Comparison of ENCODE assay signal across 19 cellular contexts in the genomic region with DNA sequence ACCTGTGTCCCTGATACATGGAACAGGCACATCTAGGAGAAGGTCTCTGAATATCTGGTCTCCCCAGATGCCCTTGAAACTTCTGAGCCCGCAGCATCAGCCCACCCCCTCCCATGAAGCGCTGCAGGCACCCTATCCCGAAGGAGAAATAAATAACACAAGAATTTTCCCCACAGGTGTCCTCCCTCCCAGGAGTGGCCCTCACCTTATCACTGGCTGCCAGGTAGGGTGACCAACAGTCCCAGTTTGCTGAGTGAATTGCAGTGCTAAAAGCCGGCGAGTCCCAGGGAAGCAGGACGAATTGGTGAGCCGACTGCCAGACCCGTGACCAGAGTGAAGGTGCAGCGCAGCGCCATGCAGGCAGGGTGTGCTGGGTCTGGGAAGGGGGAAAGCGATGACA. TPM values are rescaled to one million over a fixed set of nuclear protein-coding genes. Genes with fewer than 3 reads are reported as not detected.
"Had no signal": no experiment of that assay in that cellular context is flagged by ENCODE, and none has a peak within 500 bp of the region (broad histone marks: within the 10 kb centered on the region; RNA-seq: fewer than 3 reads in every experiment).

No MANE protein-coding gene starts in this region.

RNA-seq across cellular contexts. Expression of a gene that starts 15.7 kb away (rescaled TPM):
- total RNA-seq: activated naive CD4-positive, alpha-beta T cell treated with anti-CD3 and anti-CD28 coated beads for 36 hours; activated naive CD4-positive, alpha-beta T cell treated with anti-CD3 and anti-CD28 coated beads, Interleukin-2, amount 50 U/mL, for 72 hours; activated naive CD8-positive, alpha-beta T cell treated with anti-CD3 and anti-CD28 coated beads for 36 hours; activated naive CD8-positive, alpha-beta T cell treated with anti-CD3 and anti-CD28 coated beads, Interleukin-2, amount 10 ng/mL, durations not matched to agents 7 days and 5 days; activated T-cell treated with anti-CD3 and anti-CD28 coated beads, Interleukin-2, amount 50 U/mL, for 4 hours; activated T-cell treated with anti-CD3 and anti-CD28 coated beads, Interleukin-2, amount 50 U/mL, for 72 hours; activated T-helper 1 cell treated with anti-CD3 and anti-CD28 coated beads, Interleukin-12 subunit alpha, Interleukin-12 subunit beta, Interleukin-2, Interleukin-4 antibody, amounts not matched to agents 30 ng/mL and 10 ng/mL and 1 ng/mL, durations not matched to agents 14 hours and 24 hours and 36 hours; activated T-helper 17 cell treated with anti-CD3 and anti-CD28 coated beads, Interleukin-2, amount 50 U/mL, for 72 hours; adrenal gland; aorta; ascending aorta; astrocyte; breast epithelium; cardiac muscle cell; cerebellum; chondrocyte had no signal
- polyA plus RNA-seq: adipose tissue, adrenal gland, cardiac muscle cell had no signal

RNA-seq across cellular contexts. Expression of a gene that starts 53.3 kb away (rescaled TPM):
- total RNA-seq: activated naive CD4-positive, alpha-beta T cell treated with anti-CD3 and anti-CD28 coated beads for 36 hours; activated naive CD4-positive, alpha-beta T cell treated with anti-CD3 and anti-CD28 coated beads, Interleukin-2, amount 50 U/mL, for 72 hours; activated naive CD8-positive, alpha-beta T cell treated with anti-CD3 and anti-CD28 coated beads for 36 hours; activated naive CD8-positive, alpha-beta T cell treated with anti-CD3 and anti-CD28 coated beads, Interleukin-2, amount 10 ng/mL, durations not matched to agents 7 days and 5 days; activated T-cell treated with anti-CD3 and anti-CD28 coated beads, Interleukin-2, amount 50 U/mL, for 4 hours; activated T-cell treated with anti-CD3 and anti-CD28 coated beads, Interleukin-2, amount 50 U/mL, for 72 hours; activated T-helper 1 cell treated with anti-CD3 and anti-CD28 coated beads, Interleukin-12 subunit alpha, Interleukin-12 subunit beta, Interleukin-2, Interleukin-4 antibody, amounts not matched to agents 30 ng/mL and 10 ng/mL and 1 ng/mL, durations not matched to agents 14 hours and 24 hours and 36 hours; activated T-helper 17 cell treated with anti-CD3 and anti-CD28 coated beads, Interleukin-2, amount 50 U/mL, for 72 hours; activated T-helper 2 cell treated with anti-CD3 and anti-CD28 coated beads, Interferon-gamma antibody, Interleukin-2, Interleukin-4, amounts not matched to agents 10 μg/mL and 5 μg/mL and 100 μg/mL, durations not matched to agents 14 hours and 24 hours and 36 hours; adrenal gland; aorta; ascending aorta; astrocyte; breast epithelium; cardiac muscle cell; cardiac septum; cerebellum; chondrocyte had no signal
- polyA plus RNA-seq: adipose tissue, adrenal gland, aorta, cardiac muscle cell had no signal
